Comparison of ENCODE assay signal across 18 cellular contexts in genomic region chr10:94038024-94038423, GRCh38. TPM values are rescaled to one million over a fixed set of nuclear protein-coding genes. Genes with fewer than 3 reads are reported as not detected.
DNase-seq lines count a peak whose midpoint lies in the region; ATAC-seq, FAIRE-seq and TF ChIP-seq lines count a peak whose summit lies in the region.
"Had no signal": no experiment of that assay in that cellular context is flagged by ENCODE, and none has a peak within 500 bp of the region (broad histone marks: within the 10 kb centered on the region; RNA-seq: fewer than 3 reads in every experiment).

No MANE protein-coding gene starts in this region.

- H3K27me3 ChIP-seq in astrocyte (ENCODE audit: insufficient read depth, low read length) (no peaks in the 10 kb centered on the region), kidney epithelial cell (ENCODE audit: control insufficient read depth, insufficient read depth, low read length) (no peaks in the 10 kb centered on the region)
- H3K27me3 ChIP-seq: upper lobe of right lung had no signal

- no peak overlapping the region for H3K27ac Mint-ChIP-seq in astrocyte (ENCODE audit: unreplicated experiment)
- H3K27ac Mint-ChIP-seq in mesothelial cell of epicardium, result no peak overlapping the region
- H3K27ac Mint-ChIP-seq: activated B cell treated with CpG ODN at 0.5 μM for 24 hours; activated naive CD8-positive, alpha-beta T cell treated with anti-CD3 and anti-CD28 coated beads for 36 hours had no signal

- no peaks in the 10 kb centered on the region for H3K79me2 ChIP-seq in astrocyte (ENCODE audit: insufficient read depth, low read length)

- H3K4me1 Mint-ChIP-seq in astrocyte (ENCODE audit: low read depth, unreplicated experiment) (peaks cover 13% of the 10 kb centered on the region), mesothelial cell of epicardium (peaks cover 20% of the 10 kb centered on the region)
- no peaks in the 10 kb centered on the region for H3K4me1 Mint-ChIP-seq in activated T-cell treated with anti-CD3 and anti-CD28 coated beads, Interleukin-2, amount 50 U/mL, for 4 hours (ENCODE audit: low read depth)
- H3K4me1 Mint-ChIP-seq: activated B cell treated with CpG ODN at 0.5 μM for 24 hours; activated naive CD8-positive, alpha-beta T cell treated with anti-CD3 and anti-CD28 coated beads for 36 hours had no signal

- H3K4me3 ChIP-seq in HFF-Myc (replicated peaks; ENCODE audit: low read depth, low read length), result no peak overlapping the region
- H3K4me3 ChIP-seq in astrocyte (ENCODE audit: insufficient read depth, low read depth, low read length), result no peak overlapping the region
- H3K4me3 ChIP-seq in kidney epithelial cell (ENCODE audit: low read depth, low read length), result no peak overlapping the region
- H3K4me3 ChIP-seq: psoas muscle, upper lobe of right lung had no signal

- H3K36me3 Mint-ChIP-seq in astrocyte (ENCODE audit: low read depth, unreplicated experiment) (no peaks in the 10 kb centered on the region), mesothelial cell of epicardium (no peaks in the 10 kb centered on the region)
- H3K36me3 Mint-ChIP-seq in activated T-cell treated with anti-CD3 and anti-CD28 coated beads, Interleukin-2, amount 50 U/mL, for 4 hours (ENCODE audit: insufficient read depth), result no peaks in the 10 kb centered on the region
- H3K36me3 Mint-ChIP-seq: activated naive CD8-positive, alpha-beta T cell treated with anti-CD3 and anti-CD28 coated beads for 36 hours had no signal

- H4K20me1 ChIP-seq in astrocyte (ENCODE audit: insufficient read depth, low read length), result no peaks in the 10 kb centered on the region

- H3K4me3 Mint-ChIP-seq in astrocyte (ENCODE audit: unreplicated experiment) (no peak overlapping the region), mesothelial cell of epicardium (no peak overlapping the region)
- no peak overlapping the region for H3K4me3 Mint-ChIP-seq in activated T-cell treated with anti-CD3 and anti-CD28 coated beads, Interleukin-2, amount 50 U/mL, for 4 hours
- H3K4me3 Mint-ChIP-seq: activated B cell treated with CpG ODN at 0.5 μM for 24 hours; activated naive CD8-positive, alpha-beta T cell treated with anti-CD3 and anti-CD28 coated beads for 36 hours had no signal

- no peak for TF ChIP-seq CTCF in HFF-Myc (IDR thresholded peaks at IDR 0.05; ENCODE audit: low read depth, low read length, missing control alignments)
- no peak for TF ChIP-seq CTCF in astrocyte (IDR thresholded peaks at IDR 0.05; ENCODE audit: insufficient read depth, low read depth, low read length)
- no peak for TF ChIP-seq CTCF in kidney epithelial cell (IDR thresholded peaks at IDR 0.05; ENCODE audit: insufficient read depth, low read length, poor library complexity, severe bottlenecking)
- no peak for TF ChIP-seq CTCF in GM20000 (IDR thresholded peaks at IDR 0.05; ENCODE audit: extremely low read depth, missing control alignments)
- TF ChIP-seq CTCF in mesothelial cell of epicardium (IDR thresholded peaks at IDR 0.05; ENCODE audit: unreplicated experiment), result no peak

- H3K9me3 ChIP-seq in astrocyte (ENCODE audit: insufficient read depth, low read depth, low read length), result no peaks in the 10 kb centered on the region
- H3K9me3 ChIP-seq: psoas muscle, upper lobe of right lung had no signal

- no peak for FAIRE-seq in astrocyte (lab: Jason Lieb, UNC)
- FAIRE-seq: GM19239 had no signal

- H3K9me3 Mint-ChIP-seq in astrocyte (ENCODE audit: unreplicated experiment) (no peaks in the 10 kb centered on the region), mesothelial cell of epicardium (no peaks in the 10 kb centered on the region)
- no peaks in the 10 kb centered on the region for H3K9me3 Mint-ChIP-seq in activated T-cell treated with anti-CD3 and anti-CD28 coated beads, Interleukin-2, amount 50 U/mL, for 4 hours
- H3K9me3 Mint-ChIP-seq: activated B cell treated with CpG ODN at 0.5 μM for 24 hours; activated naive CD8-positive, alpha-beta T cell treated with anti-CD3 and anti-CD28 coated beads for 36 hours had no signal

- H3K36me3 ChIP-seq in astrocyte (ENCODE audit: insufficient read depth, low read length) (no peaks in the 10 kb centered on the region), kidney epithelial cell (ENCODE audit: control insufficient read depth, insufficient read depth, low read length) (no peaks in the 10 kb centered on the region)
- H3K36me3 ChIP-seq: upper lobe of right lung had no signal

- no peak overlapping the region for H2AFZ ChIP-seq in astrocyte (ENCODE audit: low read depth, low read length)

- in situ Hi-C loops in KBM-7 (cut with MboI; ENCODE audit: low pct_unique_long_range_greater_than_20kb, low sequenced_read_pairs), result no loop called here

- DNase-seq in AG08395 (ENCODE audit: low spot score) (peak; percentile 4), HFF-Myc (ENCODE audit: extremely low read depth, low read depth) (peak; percentile 2), astrocyte (ENCODE audit: low read depth) (peak; percentile 63), kidney epithelial cell (ENCODE audit: low read depth) (peak; percentile 38), KBM-7 (no peak), GM20000 (ENCODE audit: low spot score) (no peak), mesothelial cell of epicardium (ENCODE audit: low spot score in 2 of 2, unreplicated experiment in 2 of 2) (no peak)
- no peak for DNase-seq in activated T-cell treated with anti-CD3 and anti-CD28 coated beads, Interleukin-2, amount 50 U/mL, for 4 hours
- DNase-seq: activated B cell treated with CpG ODN at 0.5 μM for 24 hours; activated CD8-positive, alpha-beta memory T cell treated with anti-CD3 and anti-CD28 coated beads, Interleukin-2, amount 50 U/mL, for 4 hours; activated naive CD8-positive, alpha-beta T cell treated with anti-CD3 and anti-CD28 coated beads for 36 hours; AML-193; NCI-H2171 treated with DMSO at 0.1 percent for 48 hours; psoas muscle; stimulated activated CD4-positive, alpha-beta T cell treated with anti-CD3 and anti-CD28 coated beads, Interleukin-2, amount 100 ng/mL, for 24 hours; upper lobe of right lung had no signal

- peaks cover 27% of the 10 kb centered on the region for H3K4me1 ChIP-seq in astrocyte (ENCODE audit: insufficient read depth, low read length)
- H3K4me1 ChIP-seq: upper lobe of right lung had no signal

- H3K27ac ChIP-seq in astrocyte (ENCODE audit: low read depth, low read length), result no peak overlapping the region
- H3K27ac ChIP-seq: psoas muscle, upper lobe of right lung had no signal

- peak overlapping the region; percentile 28 for H3K4me2 ChIP-seq in astrocyte (ENCODE audit: low read length)

- ATAC-seq in activated T-cell treated with anti-CD3 and anti-CD28 coated beads, Interleukin-2, amount 50 U/mL, for 4 hours, result no peak
- ATAC-seq: psoas muscle, upper lobe of right lung had no signal

- no peaks in the 10 kb centered on the region for H3K27me3 Mint-ChIP-seq in astrocyte (ENCODE audit: low read depth, unreplicated experiment)
- peaks cover 5% of the 10 kb centered on the region for H3K27me3 Mint-ChIP-seq in activated T-cell treated with anti-CD3 and anti-CD28 coated beads, Interleukin-2, amount 50 U/mL, for 4 hours (ENCODE audit: low read depth)
- peaks cover 7% of the 10 kb centered on the region for H3K27me3 Mint-ChIP-seq in mesothelial cell of epicardium (ENCODE audit: low read depth)

- H3K9ac ChIP-seq in astrocyte (ENCODE audit: low read length), result no peak overlapping the region

RNA-seq across cellular contexts. Expression of gene PLCE1, which starts 44.3 kb away (rescaled TPM):
- 0.58 and 0.84 TPM in 2 replicates for total RNA-seq in astrocyte
- 0.55 and 0.84 TPM in 2 replicates for total RNA-seq in kidney epithelial cell
- under 1 TPM in 2 of 3 donors, not detected in 1; 0.03 TPM for total RNA-seq in activated T-cell treated with anti-CD3 and anti-CD28 coated beads, Interleukin-2, amount 50 U/mL, for 4 hours
- 3.2 to 3.9 TPM (median 3.4 TPM) in 3 replicates for total RNA-seq in mesothelial cell of epicardium
- total RNA-seq: activated B cell treated with CpG ODN at 0.5 μM for 24 hours; activated naive CD8-positive, alpha-beta T cell treated with anti-CD3 and anti-CD28 coated beads for 36 hours; mononuclear cell had no signal

Comparison
In these comparisons a context has a peak if more than half of its experiments do, and no peak if none do; other contexts are left out.
1. DNase-seq: peak in AG08395 (single experiment), HFF-Myc (single experiment), astrocyte (single experiment) and kidney epithelial cell (single experiment); none in KBM-7 (single experiment), activated T-cell treated with anti-CD3 and anti-CD28 coated beads, Interleukin-2, amount 50 U/mL, for 4 hours (single experiment), GM20000 (single experiment) and mesothelial cell of epicardium (0 of 2).